8 cellular contexts compared by ENCODE assay signal in the genomic region with DNA sequence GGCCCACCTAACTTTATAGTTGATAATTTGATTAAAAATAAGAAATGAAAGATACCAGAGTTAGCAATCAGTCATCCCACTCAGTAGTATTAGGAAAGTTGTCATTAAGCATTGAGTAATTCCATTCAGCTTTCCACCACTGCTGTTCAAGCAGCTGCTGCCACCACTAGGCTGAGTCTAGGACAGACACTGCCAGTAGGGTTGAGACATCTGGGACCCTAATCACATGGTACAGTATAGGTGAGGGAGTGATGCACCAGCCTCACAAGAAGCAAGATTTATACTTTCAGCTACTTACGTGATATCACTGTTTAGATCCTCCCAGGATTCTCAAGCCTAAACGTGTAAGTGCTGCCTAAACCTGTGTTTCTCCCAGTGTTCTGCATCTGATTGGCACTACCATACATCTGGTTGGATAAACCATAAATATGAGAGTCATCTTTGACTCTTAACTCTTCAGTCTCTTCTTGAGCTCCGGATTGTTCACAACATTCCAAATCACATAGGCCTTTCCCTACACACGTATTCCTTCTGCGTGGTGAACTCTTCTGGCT. TPM values are rescaled to one million over a fixed set of nuclear protein-coding genes. Genes with fewer than 3 reads are reported as not detected.
DNase-seq lines count a peak whose midpoint lies in the region; ATAC-seq and TF ChIP-seq lines count a peak whose summit lies in the region.

No MANE protein-coding gene starts in this region.

- peaks cover 77% of the 10 kb centered on the region for H3K79me2 ChIP-seq in MM.1S (ENCODE audit: low read length)
- H3K79me2 ChIP-seq in mesendoderm (ENCODE audit: control insufficient read depth, insufficient read depth, low read length), result peaks cover 34% of the 10 kb centered on the region

- TF ChIP-seq CTCF in GM10248 (IDR thresholded peaks at IDR 0.05; ENCODE audit: control extremely low read depth, extremely low read depth, low read depth, missing control alignments), result no peak
- peak; percentile 32 for TF ChIP-seq CTCF in MM.1S (IDR thresholded peaks at IDR 0.05; ENCODE audit: low read length)

- H2AK5ac ChIP-seq in mesendoderm (ENCODE audit: low read length), result no peak overlapping the region

- H4K20me1 ChIP-seq in MM.1S (ENCODE audit: insufficient read depth, low read length), result peaks cover 22% of the 10 kb centered on the region; the same call in 1 of the 2 replicates

- H4K5ac ChIP-seq in mesendoderm (ENCODE audit: low read length), result no peak overlapping the region

- DNase-seq in 8988T, result peak; percentile 58
- DNase-seq in GM10248 (ENCODE audit: extremely low spot score), result peak; percentile 24
- DNase-seq in MM.1S, result peak; percentile 21
- DNase-seq in activated T-helper 2 cell treated with anti-CD3 and anti-CD28 coated beads, Interferon-gamma antibody, Interleukin-2, Interleukin-4, amounts not matched to agents 10 μg/mL and 5 μg/mL and 100 μg/mL, durations not matched to agents 14 hours and 24 hours and 36 hours (ENCODE audit: low spot score), result no peak
- peak; percentile 80 for DNase-seq in mesendoderm
- no peak for DNase-seq in putamen (ENCODE audit: low spot score)
- DNase-seq in ureter (ENCODE audit: low spot score), result no peak

- peaks cover 55% of the 10 kb centered on the region for H3K36me3 Mint-ChIP-seq in activated T-helper 2 cell treated with anti-CD3 and anti-CD28 coated beads, Interferon-gamma antibody, Interleukin-2, Interleukin-4, amounts not matched to agents 10 μg/mL and 5 μg/mL and 100 μg/mL, durations not matched to agents 14 hours and 24 hours and 36 hours (ENCODE audit: low read depth)

- no peak overlapping the region for H2BK15ac ChIP-seq in mesendoderm (replicated peaks; ENCODE audit: low read depth)

- no peak overlapping the region for H3K4ac ChIP-seq in mesendoderm (ENCODE audit: low read depth, low read length)

- no peak overlapping the region for H3K23ac ChIP-seq in mesendoderm (ENCODE audit: low read length)

- H3K27me3 Mint-ChIP-seq in activated T-helper 2 cell treated with anti-CD3 and anti-CD28 coated beads, Interferon-gamma antibody, Interleukin-2, Interleukin-4, amounts not matched to agents 10 μg/mL and 5 μg/mL and 100 μg/mL, durations not matched to agents 14 hours and 24 hours and 36 hours (ENCODE audit: low read depth), result no peaks in the 10 kb centered on the region

- no peaks in the 10 kb centered on the region for H3K27me3 ChIP-seq in MM.1S (replicated peaks; ENCODE audit: insufficient read depth, low read length)
- no peaks in the 10 kb centered on the region for H3K27me3 ChIP-seq in mesendoderm (ENCODE audit: insufficient read depth, low read length, poor library complexity)

- WGBS in mesendoderm (ENCODE audit: extremely low coverage, insufficient coverage, low lambda C conversion rate), result no CpG with 5 or more reads among the region's 5 CpGs

- peak overlapping the region; percentile 87; the same call in 1 of the 2 replicates for H3K4me2 ChIP-seq in MM.1S (ENCODE audit: low read depth, low read length)
- H3K4me2 ChIP-seq in mesendoderm (ENCODE audit: low read length), result no peak overlapping the region

- no peak for ATAC-seq in HG03442 (IDR thresholded peaks at IDR 0.05; ENCODE audit: unreplicated experiment)

- H3K4me1 ChIP-seq in MM.1S (ENCODE audit: low read length) (peaks cover 14% of the 10 kb centered on the region; the same call in 1 of the 2 replicates), mesendoderm (ENCODE audit: control insufficient read depth, low read depth, low read length) (no peaks in the 10 kb centered on the region)

- H3K27ac ChIP-seq in MM.1S (ENCODE audit: low read length), result no peak overlapping the region
- no peak overlapping the region for H3K27ac ChIP-seq in mesendoderm (ENCODE audit: low read depth, low read length)

- H3K4me3 Mint-ChIP-seq in activated T-helper 2 cell treated with anti-CD3 and anti-CD28 coated beads, Interferon-gamma antibody, Interleukin-2, Interleukin-4, amounts not matched to agents 10 μg/mL and 5 μg/mL and 100 μg/mL, durations not matched to agents 14 hours and 24 hours and 36 hours (ENCODE audit: low read depth), result peak overlapping the region; percentile 9

- no peak overlapping the region for H2BK120ac ChIP-seq in mesendoderm (ENCODE audit: low read depth, low read length)

- no peak overlapping the region for H3K56ac ChIP-seq in mesendoderm (ENCODE audit: low read length)

- H3K36me3 ChIP-seq in MM.1S (replicated peaks; ENCODE audit: insufficient read depth, low read length) (peaks cover 12% of the 10 kb centered on the region), mesendoderm (ENCODE audit: control insufficient read depth, insufficient read depth, low read length) (no peaks in the 10 kb centered on the region)

- no peaks in the 10 kb centered on the region for H3K9me3 ChIP-seq in MM.1S (replicated peaks; ENCODE audit: insufficient read depth, low read length)

- H4K8ac ChIP-seq in mesendoderm (ENCODE audit: low read depth, low read length), result no peak overlapping the region

- no peaks in the 10 kb centered on the region for H3K9me2 ChIP-seq in MM.1S (replicated peaks; ENCODE audit: insufficient read depth, low read length)

- H2BK5ac ChIP-seq in mesendoderm (ENCODE audit: low read length), result no peak overlapping the region

- H3K9ac ChIP-seq in MM.1S (ENCODE audit: low read length), result no peak overlapping the region
- no peak overlapping the region for H3K9ac ChIP-seq in mesendoderm (ENCODE audit: low read length)

- H3K4me3 ChIP-seq in MM.1S (ENCODE audit: low read length), result no peak overlapping the region
- no peak overlapping the region for H3K4me3 ChIP-seq in mesendoderm (ENCODE audit: low read length)

- H3K79me1 ChIP-seq in mesendoderm (ENCODE audit: low read length), result peaks cover 11% of the 10 kb centered on the region

- no peak overlapping the region for H2AFZ ChIP-seq in MM.1S (ENCODE audit: low read length)

- H3K4me1 Mint-ChIP-seq in activated T-helper 2 cell treated with anti-CD3 and anti-CD28 coated beads, Interferon-gamma antibody, Interleukin-2, Interleukin-4, amounts not matched to agents 10 μg/mL and 5 μg/mL and 100 μg/mL, durations not matched to agents 14 hours and 24 hours and 36 hours (ENCODE audit: low read depth), result peaks cover 38% of the 10 kb centered on the region

- H3K18ac ChIP-seq in mesendoderm (ENCODE audit: low read length), result no peak overlapping the region

- POLR2A ChIA-PET in GM10248 (lab: Yijun Ruan, JAX), result interaction anchor here (0.6 kb wide), 1 partner anchor 62 kb away, joined by 3 read pairs; no protein-coding TSS in a partner anchor

- intact Hi-C loops in activated T-helper 2 cell treated with anti-CD3 and anti-CD28 coated beads, Interferon-gamma antibody, Interleukin-2, Interleukin-4, amounts not matched to agents 10 μg/mL and 5 μg/mL and 100 μg/mL, durations not matched to agents 14 hours and 24 hours and 36 hours (cut with micrococcal nuclease), result loop anchor here (2.0 to 5.0 kb wide), 6 partner anchors 52 to 1628 kb away; a partner anchor contains a TSS

- no peak overlapping the region for H3K27ac Mint-ChIP-seq in activated T-helper 2 cell treated with anti-CD3 and anti-CD28 coated beads, Interferon-gamma antibody, Interleukin-2, Interleukin-4, amounts not matched to agents 10 μg/mL and 5 μg/mL and 100 μg/mL, durations not matched to agents 14 hours and 24 hours and 36 hours

- CTCF ChIA-PET in GM10248 (lab: Yijun Ruan, JAX), result interaction anchor here (0.7 to 4.5 kb wide), 4 partner anchors 10 to 39 kb away, joined by 3 to 24 read pairs (median 4); no protein-coding TSS in a partner anchor

- H3F3A ChIP-seq in MM.1S (ENCODE audit: insufficient read depth, low read length), result peaks cover 18% of the 10 kb centered on the region

- H3K9me3 Mint-ChIP-seq in activated T-helper 2 cell treated with anti-CD3 and anti-CD28 coated beads, Interferon-gamma antibody, Interleukin-2, Interleukin-4, amounts not matched to agents 10 μg/mL and 5 μg/mL and 100 μg/mL, durations not matched to agents 14 hours and 24 hours and 36 hours, result peaks cover 4% of the 10 kb centered on the region

RNA-seq across cellular contexts. Expression of a gene that starts 3.2 kb away (rescaled TPM):
- 118 and 138 TPM in 2 replicates for total RNA-seq in activated T-helper 2 cell treated with anti-CD3 and anti-CD28 coated beads, Interferon-gamma antibody, Interleukin-2, Interleukin-4, amounts not matched to agents 10 μg/mL and 5 μg/mL and 100 μg/mL, durations not matched to agents 14 hours and 24 hours and 36 hours
- 47.1 TPM for polyA plus RNA-seq in mesendoderm (2013, experiment 1 of 2)
- polyA plus RNA-seq in mesendoderm (2013, experiment 2 of 2), result 47.9 TPM
- total RNA-seq in ureter, result 117 TPM

Comparison
In these comparisons a context has a peak if more than half of its experiments do, and no peak if none do; other contexts are left out.
1. DNase-seq: peak in 8988T (single experiment), GM10248 (single experiment), MM.1S (single experiment) and mesendoderm (single experiment); none in activated T-helper 2 cell treated with anti-CD3 and anti-CD28 coated beads, Interferon-gamma antibody, Interleukin-2, Interleukin-4, amounts not matched to agents 10 μg/mL and 5 μg/mL and 100 μg/mL, durations not matched to agents 14 hours and 24 hours and 36 hours (single experiment), putamen (single experiment) and ureter (single experiment).